Comparison of ENCODE assay signal across 1 cellular context in genomic region chr17:74465378-74466110, GRCh38.
TF ChIP-seq lines count a peak whose summit lies in the region.

No MANE protein-coding gene starts in this region.

TF ChIP-seq in GM12891, 5 proteins besides CTCF, POLR2A, EP300 and RAD21:
- TF ChIP-seq POU2F2 (IDR thresholded peaks at IDR 0.05; ENCODE audit: low read depth, low read length) (no peak), TAF1 (IDR thresholded peaks at IDR 0.05; ENCODE audit: low read depth, low read length) (no peak), SPI1 (IDR thresholded peaks at IDR 0.05; ENCODE audit: low read depth, low read length) (no peak), POLR2AphosphoS5 (IDR thresholded peaks at IDR 0.05; ENCODE audit: low read depth, low read length) (no peak), PAX5 (IDR thresholded peaks at IDR 0.05; ENCODE audit: insufficient read depth, low read length, severe bottlenecking) (no peak)
